In genomic region chr3:60207833-60208367, GRCh38 we compare ENCODE assay signal across 18 cellular contexts.
DNase-seq lines count a peak whose midpoint lies in the region; ATAC-seq and FAIRE-seq lines count a peak whose summit lies in the region.
"Had no signal": no experiment of that assay in that cellular context is flagged by ENCODE, and none has a peak within 500 bp of the region (broad histone marks: within the 10 kb centered on the region; RNA-seq: fewer than 3 reads in every experiment).

No MANE protein-coding gene starts in this region.

- peaks cover 14% of the 10 kb centered on the region for H3K4me1 ChIP-seq in endocrine pancreas (ENCODE audit: control insufficient read depth, insufficient read depth, low read length)
- H3K4me1 ChIP-seq: BLaER1, Caco-2 had no signal

- DNase-seq in NCI-H1092 treated with DMSO at 0.1 percent for 48 hours (lab: John Stamatoyannopoulos, UW) (peak; percentile 5), NCI-H1092 (lab: John Stamatoyannopoulos, UW) (no peak), NCI-H748 (lab: John Stamatoyannopoulos, UW; ENCODE audit: unreplicated experiment) (no peak)
- DNase-seq: Caco-2; CD4-positive, CD25-positive, alpha-beta regulatory T cell; CD8-positive, alpha-beta T cell; DMS153; EL; GDM1; H9 had no signal

- ATAC-seq in GM18520 (IDR thresholded peaks at IDR 0.05; ENCODE audit: unreplicated experiment) = no peak
- ATAC-seq: CD8-positive, alpha-beta T cell; GM12878; GM23338; HCT116 had no signal

- no peaks in the 10 kb centered on the region for H3K9me3 ChIP-seq in endocrine pancreas (ENCODE audit: control insufficient read depth, low read length)
- H3K9me3 ChIP-seq: BLaER1, Caco-2 had no signal

- no peaks in the 10 kb centered on the region for H3K36me3 ChIP-seq in endocrine pancreas (ENCODE audit: control insufficient read depth, insufficient read depth, low read length)
- H3K36me3 ChIP-seq: BLaER1 had no signal

- FAIRE-seq in islet of Langerhans (lab: Jason Lieb, UNC) = peak; percentile 99
- FAIRE-seq: A204.1, GM12878 had no signal

- H3K27me3 ChIP-seq in endocrine pancreas (ENCODE audit: control insufficient read depth, insufficient read depth, low read length) = no peaks in the 10 kb centered on the region
- H3K27me3 ChIP-seq: BLaER1 had no signal

- H3K4me3 ChIP-seq in endocrine pancreas (ENCODE audit: control insufficient read depth, insufficient read depth, low read length) = peak overlapping the region; percentile 12
- H3K4me3 ChIP-seq: BLaER1, GM12878, GM23338 had no signal

- H3K9ac ChIP-seq in endocrine pancreas (ENCODE audit: control insufficient read depth, insufficient read depth, low read length) = no peak overlapping the region
- H3K9ac ChIP-seq: BLaER1 had no signal
